In genomic region chr16:81498351-81498750, GRCh38 we compare ENCODE assay signal across 2 cellular contexts.
TF ChIP-seq lines count a peak whose summit lies in the region.

No MANE protein-coding gene starts in this region.

TF ChIP-seq in K562, 482 proteins besides CTCF, POLR2A, EP300 and RAD21:
- no peak for TF ChIP-seq ZNF324 (CRISPR knock-in tag; IDR thresholded peaks at IDR 0.05)
- TF ChIP-seq KDM1A (IDR thresholded peaks at IDR 0.05) = 0 out of 4 replicates have a peak, but pooled peaks of 1 of the 2 experiments have one; percentile 13
- TF ChIP-seq POLR2G (IDR thresholded peaks at IDR 0.05; ENCODE audit: low read depth, low read length) = 0 out of 2 replicates have a peak, but pooled peaks have one; percentile 28

TF ChIP-seq in HepG2, 621 proteins besides CTCF, POLR2A, EP300 and RAD21:
- TF ChIP-seq RNF2 (conservative IDR thresholded peaks at IDR 0.05; ENCODE audit: low read depth) = no peak
- TF ChIP-seq MAZ (IDR thresholded peaks at IDR 0.05; ENCODE audit: borderline replicate concordance, low read depth, low read length) = no peak
- no peak for TF ChIP-seq MAZ (CRISPR knock-in tag; IDR thresholded peaks at IDR 0.05; ENCODE audit: low read depth)
- TF ChIP-seq HMGXB3 (CRISPR knock-in tag; IDR thresholded peaks at IDR 0.05; ENCODE audit: borderline replicate concordance) = no peak
- no peak for TF ChIP-seq ZNF816 (CRISPR knock-in tag; IDR thresholded peaks at IDR 0.05; ENCODE audit: borderline replicate concordance)
- TF ChIP-seq ZBTB14 (CRISPR knock-in tag; IDR thresholded peaks at IDR 0.05) = no peak
- TF ChIP-seq ARID3A (IDR thresholded peaks at IDR 0.05; ENCODE audit: low read depth, low read length) = no peak
- no peak for TF ChIP-seq TSC22D2 (CRISPR knock-in tag; IDR thresholded peaks at IDR 0.05; ENCODE audit: borderline replicate concordance)
- TF ChIP-seq FOXJ3 (CRISPR knock-in tag; IDR thresholded peaks at IDR 0.05; ENCODE audit: borderline replicate concordance) = no peak
- no peak for TF ChIP-seq KLF15 (CRISPR knock-in tag; IDR thresholded peaks at IDR 0.05; ENCODE audit: borderline replicate concordance)
- TF ChIP-seq ZBTB44 (CRISPR knock-in tag; IDR thresholded peaks at IDR 0.05) = no peak
- TF ChIP-seq ZNF512 (CRISPR knock-in tag; IDR thresholded peaks at IDR 0.05) = no peak
- TF ChIP-seq ZNF546 (CRISPR knock-in tag; conservative IDR thresholded peaks at IDR 0.05) = no peak
- TF ChIP-seq MNT (IDR thresholded peaks at IDR 0.05) = peak; percentile 40
- peak; percentile 24 for TF ChIP-seq AGO2 (optimal IDR thresholded peaks at IDR 0.05; ENCODE audit: low read depth, low read length)
- peak; percentile 26; the same call in 1 of the 2 replicates for TF ChIP-seq POLR2G (IDR thresholded peaks at IDR 0.05; ENCODE audit: low read depth, low read length)
- no peak for TF ChIP-seq ZNF772 (CRISPR knock-in tag; IDR thresholded peaks at IDR 0.05)
- TF ChIP-seq ZNF687 (CRISPR knock-in tag; IDR thresholded peaks at IDR 0.05) = peak; percentile 9; the same call in 1 of the 2 replicates
- no peak for TF ChIP-seq ZBTB39 (CRISPR knock-in tag; IDR thresholded peaks at IDR 0.05)
- TF ChIP-seq ZNF792 (CRISPR knock-in tag; IDR thresholded peaks at IDR 0.05) = no peak
- no peak for TF ChIP-seq ZNF431 (CRISPR knock-in tag; IDR thresholded peaks at IDR 0.05; ENCODE audit: borderline replicate concordance, low read depth)
- no peak for TF ChIP-seq FOXM1 (CRISPR knock-in tag; IDR thresholded peaks at IDR 0.05)
- TF ChIP-seq NFE2 (CRISPR knock-in tag; IDR thresholded peaks at IDR 0.05) = no peak
- TF ChIP-seq ZNF790 (CRISPR knock-in tag; IDR thresholded peaks at IDR 0.05; ENCODE audit: borderline replicate concordance) = no peak
- TF ChIP-seq SYNCRIP (IDR thresholded peaks at IDR 0.05; ENCODE audit: insufficient read depth, low read depth, low read length) = no peak
- no peak for TF ChIP-seq KAT2B (IDR thresholded peaks at IDR 0.05; ENCODE audit: borderline replicate concordance, low read depth, low read length)
- no peak for TF ChIP-seq ERF (CRISPR knock-in tag; IDR thresholded peaks at IDR 0.05)
- no peak for TF ChIP-seq KMT2A (CRISPR knock-in tag; IDR thresholded peaks at IDR 0.05)
- no peak for TF ChIP-seq ZNF678 (CRISPR knock-in tag; IDR thresholded peaks at IDR 0.05)
- TF ChIP-seq ZNF749 (CRISPR knock-in tag; IDR thresholded peaks at IDR 0.05; ENCODE audit: borderline replicate concordance) = no peak
TF ChIP-seq in HepG2: peak in this region for 4.
